In genomic region chr19:29115181-29115580, GRCh38 we compare ENCODE assay signal across 32 cellular contexts.
"Had no signal": no experiment of that assay in that cellular context is flagged by ENCODE, and none has a peak within 500 bp of the region (broad histone marks: within the 10 kb centered on the region; RNA-seq: fewer than 3 reads in every experiment).

No MANE protein-coding gene starts in this region.

- H3K4me1 Mint-ChIP-seq: activated B cell treated with CpG ODN at 0.5 μM for 24 hours; activated naive CD4-positive, alpha-beta T cell treated with anti-CD3 and anti-CD28 coated beads, Interleukin-2, amount 50 U/mL, for 24 hours; activated naive CD8-positive, alpha-beta T cell treated with anti-CD3 and anti-CD28 coated beads for 36 hours; activated naive CD8-positive, alpha-beta T cell treated with anti-CD3 and anti-CD28 coated beads, Interleukin-2, amount 50 U/mL, for 24 hours; activated T-helper 17 cell treated with anti-CD3 and anti-CD28 coated beads, Interleukin-2, amount 50 U/mL, for 72 hours; T-helper 17 cell had no signal

- H3K27me3 ChIP-seq: adrenal gland, colonic mucosa had no signal

- H3K9me3 Mint-ChIP-seq: activated CD8-positive, alpha-beta T cell treated with anti-CD3 and anti-CD28 coated beads for 36 hours; activated naive CD8-positive, alpha-beta T cell treated with anti-CD3 and anti-CD28 coated beads for 36 hours; activated naive CD8-positive, alpha-beta T cell treated with anti-CD3 and anti-CD28 coated beads, Interleukin-2, amount 50 U/mL, for 24 hours; activated T-cell treated with anti-CD3 and anti-CD28 coated beads, Interleukin-2, amount 50 U/mL, for 4 hours; activated T-helper 17 cell treated with anti-CD3 and anti-CD28 coated beads, Interleukin-2, amount 50 U/mL, for 72 hours; T-helper 2 cell treated with Interferon-gamma antibody and Interleukin-4, amounts not matched to agents 5 μg/mL and 100 μg/mL, for 36 hours had no signal

- H3K36me3 Mint-ChIP-seq: activated naive CD4-positive, alpha-beta T cell treated with anti-CD3 and anti-CD28 coated beads, Interleukin-2, amount 50 U/mL, for 24 hours; activated naive CD8-positive, alpha-beta T cell treated with anti-CD3 and anti-CD28 coated beads for 36 hours; brain had no signal

- DNase-seq: activated B cell treated with CpG ODN at 0.5 μM for 24 hours; activated CD4-positive, alpha-beta T cell treated with anti-CD3 and anti-CD28 coated beads for 48 hours; activated CD4-positive, alpha-beta T cell treated with anti-CD3 and anti-CD28 coated beads, Interleukin-2, amount 50 U/mL, for 1 hour; activated CD4-positive, alpha-beta T cell treated with anti-CD3 and anti-CD28 coated beads, Interleukin-2, amount 50 U/mL, for 48 hours; activated CD8-positive, alpha-beta memory T cell treated with anti-CD3 and anti-CD28 coated beads for 24 hours; activated CD8-positive, alpha-beta T cell treated with anti-CD3 and anti-CD28 coated beads for 36 hours; activated effector memory CD4-positive, alpha-beta T cell treated with Interleukin-2 at 50 U/mL for 16 hours; activated gamma-delta T cell treated with Interleukin-2 at 50 U/mL for 16 hours; activated naive CD4-positive, alpha-beta T cell treated with Interleukin-2 at 50 U/mL for 16 hours; activated naive CD8-positive, alpha-beta T cell treated with anti-CD3 and anti-CD28 coated beads for 36 hours; activated naive CD8-positive, alpha-beta T cell treated with anti-CD3 and anti-CD28 coated beads, Interleukin-2, amount 50 U/mL, for 24 hours; activated T-cell treated with anti-CD3 and anti-CD28 coated beads, Interleukin-2, amount 50 U/mL, for 4 hours; amygdala; aorta; central memory CD4-positive, alpha-beta T cell; cerebellar nuclear complex; colonic mucosa; effector CD8-positive, alpha-beta T cell; foreskin fibroblast; T-helper 1 cell; T-helper 17 cell; T1000; WERI-Rb-1 had no signal

- H3K27me3 Mint-ChIP-seq: activated B cell treated with CpG ODN at 0.5 μM for 24 hours; activated naive CD8-positive, alpha-beta T cell treated with anti-CD3 and anti-CD28 coated beads, Interleukin-2, amount 50 U/mL, for 24 hours; activated T-helper 17 cell treated with anti-CD3 and anti-CD28 coated beads, Interleukin-2, amount 50 U/mL, for 72 hours had no signal

- H3K27ac Mint-ChIP-seq: activated B cell treated with CpG ODN at 0.5 μM for 24 hours; activated CD8-positive, alpha-beta T cell treated with anti-CD3 and anti-CD28 coated beads for 36 hours; activated naive CD8-positive, alpha-beta T cell treated with anti-CD3 and anti-CD28 coated beads for 36 hours; activated naive CD8-positive, alpha-beta T cell treated with anti-CD3 and anti-CD28 coated beads, Interleukin-2, amount 50 U/mL, for 24 hours; activated T-helper 17 cell treated with anti-CD3 and anti-CD28 coated beads, Interleukin-2, amount 50 U/mL, for 72 hours; brain; T-helper 17 cell; T-helper 2 cell treated with Interferon-gamma antibody and Interleukin-4, amounts not matched to agents 5 μg/mL and 100 μg/mL, for 36 hours had no signal

- H3K27ac ChIP-seq: adrenal gland, breast epithelium, cardiac muscle cell, colonic mucosa, WERI-Rb-1 had no signal

- H3K4me3 Mint-ChIP-seq: activated B cell treated with CpG ODN at 0.5 μM for 24 hours; activated CD8-positive, alpha-beta T cell treated with anti-CD3 and anti-CD28 coated beads for 36 hours; activated naive CD4-positive, alpha-beta T cell treated with anti-CD3 and anti-CD28 coated beads, Interleukin-2, amount 50 U/mL, for 24 hours; activated naive CD8-positive, alpha-beta T cell treated with anti-CD3 and anti-CD28 coated beads for 36 hours; activated naive CD8-positive, alpha-beta T cell treated with anti-CD3 and anti-CD28 coated beads, Interleukin-2, amount 50 U/mL, for 24 hours; activated T-cell treated with anti-CD3 and anti-CD28 coated beads, Interleukin-2, amount 50 U/mL, for 4 hours; activated T-helper 17 cell treated with anti-CD3 and anti-CD28 coated beads, Interleukin-2, amount 50 U/mL, for 72 hours; brain; T-helper 17 cell; T-helper 2 cell treated with Interferon-gamma antibody and Interleukin-4, amounts not matched to agents 5 μg/mL and 100 μg/mL, for 36 hours had no signal

- H3K36me3 ChIP-seq: adrenal gland, breast epithelium, cardiac muscle cell, colonic mucosa, WERI-Rb-1 had no signal

- H3K4me1 ChIP-seq: adrenal gland, breast epithelium, colonic mucosa had no signal

- ATAC-seq: activated CD4-positive, CD25-positive, alpha-beta regulatory T cell treated with anti-CD3 and anti-CD28 coated beads, Interleukin-2, amount 50 U/mL, for 24 hours; activated CD8-positive, alpha-beta T cell treated with anti-CD3 and anti-CD28 coated beads for 36 hours; activated naive CD8-positive, alpha-beta T cell treated with anti-CD3 and anti-CD28 coated beads, Interleukin-2, amount 50 U/mL, for 24 hours; activated T-cell treated with anti-CD3 and anti-CD28 coated beads, Interleukin-2, amount 50 U/mL, for 4 hours; activated T-helper 17 cell treated with anti-CD3 and anti-CD28 coated beads, Interleukin-2, amount 50 U/mL, for 72 hours; esophagus mucosa; T-helper 17 cell had no signal

- H3K4me3 ChIP-seq: adrenal gland, breast epithelium, cardiac muscle cell, colonic mucosa had no signal

- H3K9me3 ChIP-seq: adrenal gland, breast epithelium, colonic mucosa had no signal
